In the genomic region with DNA sequence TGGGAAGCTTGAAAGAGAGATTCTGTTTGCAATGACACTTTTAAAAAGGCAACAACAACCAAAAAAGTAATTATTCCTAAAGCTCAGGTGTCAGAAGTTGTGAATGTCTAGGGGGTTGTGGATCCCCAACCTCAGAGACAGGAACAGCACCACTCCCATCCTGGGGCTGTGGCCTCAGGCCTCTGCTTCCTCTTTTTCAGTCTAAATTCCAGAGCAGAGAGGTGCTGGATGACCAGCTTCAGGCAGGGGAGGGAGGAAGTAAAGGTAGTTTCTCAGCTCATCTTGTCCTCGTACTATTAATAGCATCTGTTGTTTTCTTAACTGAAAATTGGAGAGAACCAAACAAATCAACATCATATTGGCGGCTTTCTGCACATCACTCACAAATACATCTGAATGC, we compare ENCODE assay signal across 1 cellular context.
TF ChIP-seq lines count a peak whose summit lies in the region.

No MANE protein-coding gene starts in this region.

TF ChIP-seq in HepG2, 621 proteins besides CTCF, POLR2A, EP300 and RAD21:
- no peak for TF ChIP-seq GPN1 (CRISPR knock-in tag; IDR thresholded peaks at IDR 0.05; ENCODE audit: borderline replicate concordance)
- TF ChIP-seq, protein P1, sequence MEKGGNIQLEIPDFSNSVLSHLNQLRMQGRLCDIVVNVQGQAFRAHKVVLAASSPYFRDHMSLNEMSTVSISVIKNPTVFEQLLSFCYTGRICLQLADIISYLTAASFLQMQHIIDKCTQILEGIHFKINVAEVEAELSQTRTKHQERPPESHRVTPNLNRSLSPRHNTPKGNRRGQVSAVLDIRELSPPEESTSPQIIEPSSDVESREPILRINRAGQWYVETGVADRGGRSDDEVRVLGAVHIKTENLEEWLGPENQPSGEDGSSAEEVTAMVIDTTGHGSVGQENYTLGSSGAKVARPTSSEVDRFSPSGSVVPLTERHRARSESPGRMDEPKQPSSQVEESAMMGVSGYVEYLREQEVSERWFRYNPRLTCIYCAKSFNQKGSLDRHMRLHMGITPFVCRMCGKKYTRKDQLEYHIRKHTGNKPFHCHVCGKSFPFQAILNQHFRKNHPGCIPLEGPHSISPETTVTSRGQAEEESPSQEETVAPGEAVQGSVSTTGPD (CRISPR knock-in tag; IDR thresholded peaks at IDR 0.05) = no peak
- TF ChIP-seq SNAPC4 (CRISPR knock-in tag; IDR thresholded peaks at IDR 0.05) = no peak
- TF ChIP-seq HOMEZ (CRISPR knock-in tag; IDR thresholded peaks at IDR 0.05; ENCODE audit: low read depth) = no peak
- TF ChIP-seq, protein P2, sequence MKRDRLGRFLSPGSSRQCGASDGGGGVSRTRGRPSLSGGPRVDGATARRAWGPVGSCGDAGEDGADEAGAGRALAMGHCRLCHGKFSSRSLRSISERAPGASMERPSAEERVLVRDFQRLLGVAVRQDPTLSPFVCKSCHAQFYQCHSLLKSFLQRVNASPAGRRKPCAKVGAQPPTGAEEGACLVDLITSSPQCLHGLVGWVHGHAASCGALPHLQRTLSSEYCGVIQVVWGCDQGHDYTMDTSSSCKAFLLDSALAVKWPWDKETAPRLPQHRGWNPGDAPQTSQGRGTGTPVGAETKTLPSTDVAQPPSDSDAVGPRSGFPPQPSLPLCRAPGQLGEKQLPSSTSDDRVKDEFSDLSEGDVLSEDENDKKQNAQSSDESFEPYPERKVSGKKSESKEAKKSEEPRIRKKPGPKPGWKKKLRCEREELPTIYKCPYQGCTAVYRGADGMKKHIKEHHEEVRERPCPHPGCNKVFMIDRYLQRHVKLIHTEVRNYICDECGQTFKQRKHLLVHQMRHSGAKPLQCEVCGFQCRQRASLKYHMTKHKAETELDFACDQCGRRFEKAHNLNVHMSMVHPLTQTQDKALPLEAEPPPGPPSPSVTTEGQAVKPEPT (CRISPR knock-in tag; IDR thresholded peaks at IDR 0.05; ENCODE audit: low read depth) = no peak
- no peak for TF ChIP-seq ZFAT (CRISPR knock-in tag; conservative IDR thresholded peaks at IDR 0.05)
- no peak for TF ChIP-seq ZNF335 (CRISPR knock-in tag; IDR thresholded peaks at IDR 0.05)
- TF ChIP-seq HNRNPK (IDR thresholded peaks at IDR 0.05; ENCODE audit: low read depth, low read length, poor library complexity, severe bottlenecking) = no peak
- no peak for TF ChIP-seq TAF15 (IDR thresholded peaks at IDR 0.05; ENCODE audit: low read depth, low read length, poor library complexity, severe bottlenecking)
- no peak for TF ChIP-seq HDAC6 (IDR thresholded peaks at IDR 0.05; ENCODE audit: low read depth, low read length)
- TF ChIP-seq GPBP1L1 (CRISPR knock-in tag; IDR thresholded peaks at IDR 0.05) = no peak
- TF ChIP-seq, protein P3, sequence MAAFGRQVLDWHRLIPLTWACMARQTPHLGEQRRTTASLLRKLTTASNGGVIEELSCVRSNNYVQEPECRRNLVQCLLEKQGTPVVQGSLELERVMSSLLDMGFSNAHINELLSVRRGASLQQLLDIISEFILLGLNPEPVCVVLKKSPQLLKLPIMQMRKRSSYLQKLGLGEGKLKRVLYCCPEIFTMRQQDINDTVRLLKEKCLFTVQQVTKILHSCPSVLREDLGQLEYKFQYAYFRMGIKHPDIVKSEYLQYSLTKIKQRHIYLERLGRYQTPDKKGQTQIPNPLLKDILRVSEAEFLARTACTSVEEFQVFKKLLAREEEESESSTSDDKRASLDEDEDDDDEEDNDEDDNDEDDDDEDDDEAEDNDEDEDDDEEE (CRISPR knock-in tag; IDR thresholded peaks at IDR 0.05) = no peak
- TF ChIP-seq ZNF879 (CRISPR knock-in tag; IDR thresholded peaks at IDR 0.05) = no peak
- TF ChIP-seq EED (CRISPR knock-in tag; IDR thresholded peaks at IDR 0.05) = no peak
- no peak for TF ChIP-seq ZNF816 (CRISPR knock-in tag; IDR thresholded peaks at IDR 0.05; ENCODE audit: borderline replicate concordance)
- no peak for TF ChIP-seq ZNF780A (CRISPR knock-in tag; IDR thresholded peaks at IDR 0.05)
- no peak for TF ChIP-seq MYC (CRISPR knock-in tag; IDR thresholded peaks at IDR 0.05; ENCODE audit: borderline replicate concordance)
- no peak for TF ChIP-seq ZNF720 (CRISPR knock-in tag; IDR thresholded peaks at IDR 0.05)
TF ChIP-seq in HepG2: peak in this region for 0.
